In genomic region chr7:98878365-98879197, GRCh38 we compare ENCODE assay signal across 8 cellular contexts. TPM values are rescaled to one million over a fixed set of nuclear protein-coding genes. Genes with fewer than 3 reads are reported as not detected.
DNase-seq lines count a peak whose midpoint lies in the region; ATAC-seq and TF ChIP-seq lines count a peak whose summit lies in the region.

Gene TRRAP (plus strand): TSS chr7:98878532. CDS start chr7:98881151, 2,619 bp downstream.

- H3K79me2 ChIP-seq in neural cell (replicated peaks; ENCODE audit: insufficient read depth, low read length): peaks cover 30% of the 10 kb centered on the region

- peak; percentile 63 for DNase-seq in Caki2 (ENCODE audit: low read depth)
- DNase-seq in HK-2 (ENCODE audit: unreplicated experiment): peak; percentile 67
- no peak for DNase-seq in Panc1 (ENCODE audit: low read depth, low spot score)
- peak; percentile 93 for DNase-seq in activated effector memory CD4-positive, alpha-beta T cell treated with anti-CD3 and anti-CD28 coated beads, Interleukin-2, amount 50 U/mL, for 16 hours
- DNase-seq in fibroblast of the conjunctiva (ENCODE audit: low read depth): peak; percentile 35
- DNase-seq in stomach: peak; percentile 75

- H3K4me1 ChIP-seq in Panc1 (ENCODE audit: control insufficient read depth, insufficient read depth, low read length) (0 out of 2 replicates have a peak, but pooled peaks cover 4% of the 10 kb centered on the region), stomach (peaks cover 13 to 28% (median 26%) of the 10 kb centered on the region in 4 donors)

- peak; percentile 98 for TF ChIP-seq CTCF in Panc1 (IDR thresholded peaks at IDR 0.05)
- peak; percentile 95 for TF ChIP-seq CTCF in neural cell (IDR thresholded peaks at IDR 0.05; ENCODE audit: poor library complexity, severe bottlenecking)
- TF ChIP-seq CTCF in stomach (IDR thresholded peaks at IDR 0.05): peak in 5 of 7 experiments; percentile 76 to 98 (median 91)

- H3K27me3 ChIP-seq in Panc1 (ENCODE audit: control insufficient read depth, insufficient read depth, low read length) (no peaks in the 10 kb centered on the region), neural cell (ENCODE audit: insufficient read depth, low read depth, low read length) (no peaks in the 10 kb centered on the region), stomach (peaks cover 0 to 6% (median 0%) of the 10 kb centered on the region in 3 donors)

- intact Hi-C loops in Panc1 (cut with micrococcal nuclease; ENCODE audit: unreplicated experiment) (no loop called here), stomach (cut with DNase I; ENCODE audit: low total_unique reads) (no loop called here)

- no peaks in the 10 kb centered on the region for H3K9me2 ChIP-seq in neural cell (ENCODE audit: insufficient read depth, low read length)

- WGBS in stomach, 5 donors: 0% methylated on average over 1 to 113 of the region's 113 CpGs

- POLR2A ChIA-PET in Panc1 (lab: Charles Lee): interaction anchor here (0.7 kb wide), 1 partner anchor 8 kb away, joined by 4 read pairs; no protein-coding TSS in a partner anchor

- H3K4me3 ChIP-seq in Panc1 (ENCODE audit: low read depth in 2 of 2, low read length in 2 of 2) (peak within 1 kb of the TSS; percentile 89 to 99), neural cell (ENCODE audit: low read length) (peak within 1 kb of the TSS; percentile 95), stomach (peak within 1 kb of the TSS; percentile 90 to 100 (median 94))

- H3K4me2 ChIP-seq in neural cell (ENCODE audit: low read length): peak within 1 kb of the TSS; percentile 78

- CTCF ChIA-PET in Panc1 (lab: Charles Lee): interaction anchor here (0.6 to 0.8 kb wide), 4 partner anchors 11 to 593 kb away, joined by 3 to 4 read pairs (median 4); partner anchors contain the start of gene BAIAP2L1

- TF ChIP-seq EP300 in neural cell (conservative IDR thresholded peaks at IDR 0.05; ENCODE audit: poor library complexity, severe bottlenecking): peak; percentile 33
- no peak for TF ChIP-seq EP300 in stomach (IDR thresholded peaks at IDR 0.05)

- no peak for TF ChIP-seq POLR2A in stomach (IDR thresholded peaks at IDR 0.05)

- H3K9me3 ChIP-seq in Panc1 (ENCODE audit: control insufficient read depth, insufficient read depth, low read depth, low read length): no peaks in the 10 kb centered on the region
- no peaks in the 10 kb centered on the region for H3K9me3 ChIP-seq in neural cell (ENCODE audit: low read length)
- no peaks in the 10 kb centered on the region for H3K9me3 ChIP-seq in stomach

- peak within 1 kb of the TSS; percentile 94 for H3K9ac ChIP-seq in neural cell (ENCODE audit: low read length)

- in situ Hi-C loops in Caki2 (cut with HindIII; ENCODE audit: low pct_unique_long_range_greater_than_20kb, low sequenced_read_pairs): no loop called here
- in situ Hi-C loops in Panc1 (cut with HindIII; ENCODE audit: low pct_unique_long_range_greater_than_20kb, low sequenced_read_pairs): no loop called here

- peak; percentile 54 for TF ChIP-seq RAD21 in neural cell (conservative IDR thresholded peaks at IDR 0.05)

- peak within 1 kb of the TSS; percentile 92 for H2AFZ ChIP-seq in neural cell (ENCODE audit: low read depth, low read length)

- H4K20me1 ChIP-seq in neural cell (ENCODE audit: insufficient read depth): no peaks in the 10 kb centered on the region

- ATAC-seq in GM19438 (IDR thresholded peaks at IDR 0.05; ENCODE audit: low read depth, unreplicated experiment) (peak; percentile 53), Panc1 (peak; percentile 96)

- H3K36me3 ChIP-seq in Panc1 (ENCODE audit: control insufficient read depth, insufficient read depth, low read length) (peaks cover 6% of the 10 kb centered on the region; the same call in 1 of the 2 replicates), neural cell (ENCODE audit: insufficient read depth, low read length) (no peaks in the 10 kb centered on the region), stomach (peaks cover 10 to 31% (median 29%) of the 10 kb centered on the region in 4 donors)

- no TSS peak for BruUV-seq in Panc1 (replicated peaks; lab: Mats Ljungman, UMichigan)

- H3K27ac ChIP-seq in Panc1 (ENCODE audit: low read length) (peak within 1 kb of the TSS; percentile 84), neural cell (ENCODE audit: low read length) (peak within 1 kb of the TSS; percentile 84), stomach (peak within 1 kb of the TSS; percentile 91 to 99 (median 96))

- no peaks in the 10 kb centered on the region for H3F3A ChIP-seq in neural cell (ENCODE audit: insufficient read depth, low read length, poor library complexity, severe bottlenecking)

TF ChIP-seq in neural cell, 6 proteins besides CTCF, POLR2A, EP300 and RAD21:
- TF ChIP-seq TAF1 (IDR thresholded peaks at IDR 0.05; ENCODE audit: low read depth) (peak; percentile 55), SMC3 (conservative IDR thresholded peaks at IDR 0.05; ENCODE audit: poor library complexity) (no peak), POLR2AphosphoS5 (IDR thresholded peaks at IDR 0.05) (peak; percentile 84), MXI1 (conservative IDR thresholded peaks at IDR 0.05; ENCODE audit: poor library complexity, severe bottlenecking) (no peak), EZH2 (IDR thresholded peaks at IDR 0.05; ENCODE audit: borderline replicate concordance, insufficient read depth, low read length, poor library complexity, severe bottlenecking) (no peak)
- TF ChIP-seq, protein P1, sequence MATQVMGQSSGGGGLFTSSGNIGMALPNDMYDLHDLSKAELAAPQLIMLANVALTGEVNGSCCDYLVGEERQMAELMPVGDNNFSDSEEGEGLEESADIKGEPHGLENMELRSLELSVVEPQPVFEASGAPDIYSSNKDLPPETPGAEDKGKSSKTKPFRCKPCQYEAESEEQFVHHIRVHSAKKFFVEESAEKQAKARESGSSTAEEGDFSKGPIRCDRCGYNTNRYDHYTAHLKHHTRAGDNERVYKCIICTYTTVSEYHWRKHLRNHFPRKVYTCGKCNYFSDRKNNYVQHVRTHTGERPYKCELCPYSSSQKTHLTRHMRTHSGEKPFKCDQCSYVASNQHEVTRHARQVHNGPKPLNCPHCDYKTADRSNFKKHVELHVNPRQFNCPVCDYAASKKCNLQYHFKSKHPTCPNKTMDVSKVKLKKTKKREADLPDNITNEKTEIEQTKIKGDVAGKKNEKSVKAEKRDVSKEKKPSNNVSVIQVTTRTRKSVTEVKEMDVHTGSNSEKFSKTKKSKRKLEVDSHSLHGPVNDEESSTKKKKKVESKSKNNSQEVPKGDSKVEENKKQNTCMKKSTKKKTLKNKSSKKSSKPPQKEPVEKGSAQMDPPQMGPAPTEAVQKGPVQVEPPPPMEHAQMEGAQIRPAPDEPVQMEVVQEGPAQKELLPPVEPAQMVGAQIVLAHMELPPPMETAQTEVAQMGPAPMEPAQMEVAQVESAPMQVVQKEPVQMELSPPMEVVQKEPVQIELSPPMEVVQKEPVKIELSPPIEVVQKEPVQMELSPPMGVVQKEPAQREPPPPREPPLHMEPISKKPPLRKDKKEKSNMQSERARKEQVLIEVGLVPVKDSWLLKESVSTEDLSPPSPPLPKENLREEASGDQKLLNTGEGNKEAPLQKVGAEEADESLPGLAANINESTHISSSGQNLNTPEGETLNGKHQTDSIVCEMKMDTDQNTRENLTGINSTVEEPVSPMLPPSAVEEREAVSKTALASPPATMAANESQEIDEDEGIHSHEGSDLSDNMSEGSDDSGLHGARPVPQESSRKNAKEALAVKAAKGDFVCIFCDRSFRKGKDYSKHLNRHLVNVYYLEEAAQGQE (IDR thresholded peaks at IDR 0.05; ENCODE audit: borderline replicate concordance): peak; percentile 79

RNA-seq across cellular contexts. Expression of gene TRRAP, which starts in this region (rescaled TPM):
- total RNA-seq in Caki2 (2014; rRNA removed; shearing (Covaris generic); ENCODE audit: low replicate concordance): 5.9 and 6.5 TPM in 2 replicates
- total RNA-seq in Panc1 (2021; ENCODE audit: unreplicated experiment): 44.9 TPM
- 35.6 TPM for polyA plus RNA-seq in Panc1 (2012; ENCODE audit: insufficient read length)
- polyA plus RNA-seq in neural cell: 12.9 and 16.6 TPM in 2 replicates
- polyA minus RNA-seq in neural cell: 37.7 and 51.1 TPM in 2 replicates
- total RNA-seq in stomach: 10 to 100 TPM in 4 of 5 donors, 1 to 10 TPM in 1; 9.9 to 38.0 (median 23.5) TPM
- 1 to 10 TPM; 4.3 to 6.0 (median 4.7) TPM for polyA plus RNA-seq in stomach
